In genomic region chr4:128725405-128725804, GRCh38 we compare ENCODE assay signal across 1 cellular context.
TF ChIP-seq lines count a peak whose summit lies in the region.

No MANE protein-coding gene starts in this region.

TF ChIP-seq in HepG2, 621 proteins besides CTCF, POLR2A, EP300 and RAD21 (continued from another document and continues in another):
- TF ChIP-seq ZNF441 (CRISPR knock-in tag; IDR thresholded peaks at IDR 0.05; ENCODE audit: borderline replicate concordance) = no peak
- TF ChIP-seq KDM3A (CRISPR knock-in tag; IDR thresholded peaks at IDR 0.05; ENCODE audit: low read depth) = no peak
- TF ChIP-seq MTERF4 (CRISPR knock-in tag; IDR thresholded peaks at IDR 0.05) = no peak
- peak; percentile 39; the same call in 1 of the 2 replicates for TF ChIP-seq YEATS2 (CRISPR knock-in tag; IDR thresholded peaks at IDR 0.05; ENCODE audit: borderline replicate concordance)
- no peak for TF ChIP-seq SCMH1 (CRISPR knock-in tag; IDR thresholded peaks at IDR 0.05; ENCODE audit: borderline replicate concordance)
- TF ChIP-seq TIGD3 (CRISPR knock-in tag; IDR thresholded peaks at IDR 0.05; ENCODE audit: borderline replicate concordance) = no peak
- TF ChIP-seq PCBP2 (optimal IDR thresholded peaks at IDR 0.05; ENCODE audit: low read depth, low read length, poor library complexity, severe bottlenecking) = no peak
- TF ChIP-seq ZNF124 (CRISPR knock-in tag; IDR thresholded peaks at IDR 0.05) = no peak
- no peak for TF ChIP-seq ZFP36L1 (CRISPR knock-in tag; IDR thresholded peaks at IDR 0.05)
- no peak for TF ChIP-seq SMARCC2 (IDR thresholded peaks at IDR 0.05)
- no peak for TF ChIP-seq KLF11 (CRISPR knock-in tag; IDR thresholded peaks at IDR 0.05)
- no peak for TF ChIP-seq ZNF513 (CRISPR knock-in tag; conservative IDR thresholded peaks at IDR 0.05)
- no peak; the same call in 1 of the 2 replicates for TF ChIP-seq NCOA2 (CRISPR knock-in tag; IDR thresholded peaks at IDR 0.05)
- no peak for TF ChIP-seq RELA (CRISPR knock-in tag; IDR thresholded peaks at IDR 0.05)
- no peak for TF ChIP-seq NR3C1 (CRISPR knock-in tag; IDR thresholded peaks at IDR 0.05)
- TF ChIP-seq ZNF550 (CRISPR knock-in tag; IDR thresholded peaks at IDR 0.05; ENCODE audit: borderline replicate concordance) = no peak
- no peak for TF ChIP-seq ZNF850 (CRISPR knock-in tag; conservative IDR thresholded peaks at IDR 0.05)
- TF ChIP-seq ZNF7 (CRISPR knock-in tag; IDR thresholded peaks at IDR 0.05) = no peak
- no peak for TF ChIP-seq MTF2 (CRISPR knock-in tag; IDR thresholded peaks at IDR 0.05; ENCODE audit: borderline replicate concordance)
- 0 out of 2 replicates have a peak, but pooled peaks have one; percentile 52 for TF ChIP-seq TGIF2 (CRISPR knock-in tag; IDR thresholded peaks at IDR 0.05)
- no peak for TF ChIP-seq BCL3 (CRISPR knock-in tag; IDR thresholded peaks at IDR 0.05)
- TF ChIP-seq SNAPC2 (CRISPR knock-in tag; IDR thresholded peaks at IDR 0.05) = no peak
- no peak for TF ChIP-seq HOXA7 (CRISPR knock-in tag; IDR thresholded peaks at IDR 0.05)
- no peak for TF ChIP-seq SYNCRIP (IDR thresholded peaks at IDR 0.05; ENCODE audit: insufficient read depth, low read depth, low read length)
- peak; percentile 45; the same call in 1 of the 2 replicates for TF ChIP-seq ETV5 (CRISPR knock-in tag; IDR thresholded peaks at IDR 0.05; ENCODE audit: borderline replicate concordance)
- TF ChIP-seq ZNF775 (CRISPR knock-in tag; IDR thresholded peaks at IDR 0.05; ENCODE audit: borderline replicate concordance) = no peak
- TF ChIP-seq PHF21A (CRISPR knock-in tag; IDR thresholded peaks at IDR 0.05) = peak; percentile 50; the same call in 1 of the 2 replicates
- TF ChIP-seq GLMP (CRISPR knock-in tag; IDR thresholded peaks at IDR 0.05; ENCODE audit: borderline replicate concordance) = no peak
- no peak for TF ChIP-seq SOX6 (IDR thresholded peaks at IDR 0.05)
- peak; percentile 75 for TF ChIP-seq SOX6 (CRISPR knock-in tag; IDR thresholded peaks at IDR 0.05)
- TF ChIP-seq SIN3B (IDR thresholded peaks at IDR 0.05; ENCODE audit: low read length) = no peak
- TF ChIP-seq CAMTA2 (CRISPR knock-in tag; IDR thresholded peaks at IDR 0.05; ENCODE audit: borderline replicate concordance) = no peak
- no peak for TF ChIP-seq NKX3-1 (CRISPR knock-in tag; IDR thresholded peaks at IDR 0.05)
- TF ChIP-seq CREB3 (CRISPR knock-in tag; IDR thresholded peaks at IDR 0.05) = no peak
- TF ChIP-seq BRCA1 (CRISPR knock-in tag; IDR thresholded peaks at IDR 0.05) = no peak
- no peak; the same call in 1 of the 2 replicates for TF ChIP-seq RXRA (CRISPR knock-in tag; IDR thresholded peaks at IDR 0.05)
- TF ChIP-seq ZNF777 (CRISPR knock-in tag; IDR thresholded peaks at IDR 0.05) = no peak
- TF ChIP-seq ZFP91 (CRISPR knock-in tag; IDR thresholded peaks at IDR 0.05; ENCODE audit: borderline replicate concordance) = no peak
- TF ChIP-seq ZNF292 (CRISPR knock-in tag; IDR thresholded peaks at IDR 0.05; ENCODE audit: borderline replicate concordance, low read depth) = peak; percentile 56; the same call in 1 of the 2 replicates
- no peak for TF ChIP-seq RFXAP (CRISPR knock-in tag; IDR thresholded peaks at IDR 0.05; ENCODE audit: borderline replicate concordance)
- TF ChIP-seq NR2C2 (CRISPR knock-in tag; IDR thresholded peaks at IDR 0.05; ENCODE audit: borderline replicate concordance) = no peak
- TF ChIP-seq ZNF598 (CRISPR knock-in tag; IDR thresholded peaks at IDR 0.05; ENCODE audit: borderline replicate concordance) = 0 out of 2 replicates have a peak, but pooled peaks have one; percentile 32
- TF ChIP-seq ZBTB42 (CRISPR knock-in tag; IDR thresholded peaks at IDR 0.05) = no peak
- TF ChIP-seq SAP130 (CRISPR knock-in tag; IDR thresholded peaks at IDR 0.05; ENCODE audit: low read depth) = peak; percentile 69
- TF ChIP-seq ZNF790 (CRISPR knock-in tag; IDR thresholded peaks at IDR 0.05; ENCODE audit: borderline replicate concordance) = no peak
- TF ChIP-seq AGO1 (IDR thresholded peaks at IDR 0.05; ENCODE audit: low read depth, low read length, poor library complexity, severe bottlenecking) = no peak
- TF ChIP-seq POLR2AphosphoS2 (IDR thresholded peaks at IDR 0.05; ENCODE audit: low read depth, low read length) = no peak
- no peak for TF ChIP-seq SNAI1 (CRISPR knock-in tag; IDR thresholded peaks at IDR 0.05; ENCODE audit: borderline replicate concordance)
- TF ChIP-seq TEAD2 (CRISPR knock-in tag; IDR thresholded peaks at IDR 0.05) = no peak
- no peak for TF ChIP-seq NAIF1 (CRISPR knock-in tag; IDR thresholded peaks at IDR 0.05; ENCODE audit: borderline replicate concordance)
- TF ChIP-seq MAZ (IDR thresholded peaks at IDR 0.05; ENCODE audit: borderline replicate concordance, low read depth, low read length) = no peak
- TF ChIP-seq MAZ (CRISPR knock-in tag; IDR thresholded peaks at IDR 0.05; ENCODE audit: low read depth) = 0 out of 2 replicates have a peak, but pooled peaks have one; percentile 21
- no peak for TF ChIP-seq ZNF17 (CRISPR knock-in tag; IDR thresholded peaks at IDR 0.05)
- no peak for TF ChIP-seq ZFYVE20 (CRISPR knock-in tag; IDR thresholded peaks at IDR 0.05; ENCODE audit: borderline replicate concordance, low read depth)
- TF ChIP-seq ZFP41 (CRISPR knock-in tag; IDR thresholded peaks at IDR 0.05; ENCODE audit: borderline replicate concordance) = no peak
- TF ChIP-seq RFX5 (IDR thresholded peaks at IDR 0.05; ENCODE audit: low read depth, low read length) = no peak
- peak; percentile 84 for TF ChIP-seq ZNF644 (CRISPR knock-in tag; IDR thresholded peaks at IDR 0.05; ENCODE audit: low read depth)
- TF ChIP-seq TFDP2 (CRISPR knock-in tag; IDR thresholded peaks at IDR 0.05) = no peak
- TF ChIP-seq ZNF333 (CRISPR knock-in tag; IDR thresholded peaks at IDR 0.05; ENCODE audit: borderline replicate concordance) = no peak
- no peak; the same call in 1 of the 2 replicates for TF ChIP-seq HOMEZ (CRISPR knock-in tag; IDR thresholded peaks at IDR 0.05; ENCODE audit: low read depth)
- no peak; the same call in 1 of the 2 replicates for TF ChIP-seq ZNF160 (CRISPR knock-in tag; IDR thresholded peaks at IDR 0.05)
- TF ChIP-seq FOXC1 (CRISPR knock-in tag; IDR thresholded peaks at IDR 0.05; ENCODE audit: borderline replicate concordance) = no peak
- TF ChIP-seq SRF (IDR thresholded peaks at IDR 0.05; ENCODE audit: low read depth, low read length) = no peak
- no peak for TF ChIP-seq TSC22D2 (CRISPR knock-in tag; IDR thresholded peaks at IDR 0.05; ENCODE audit: borderline replicate concordance)
- TF ChIP-seq IRX3 (CRISPR knock-in tag; IDR thresholded peaks at IDR 0.05; ENCODE audit: borderline replicate concordance, low read depth) = no peak
- no peak for TF ChIP-seq IKZF4 (CRISPR knock-in tag; IDR thresholded peaks at IDR 0.05; ENCODE audit: borderline replicate concordance, low read depth, not compliant biosample characterization)
